ENCODE assay signal across 1 cellular context in genomic region chr11:126303623-126304456, GRCh38.
A peak's percentile ranks its signal among the peaks of the same experiment; 100 is the strongest.
TF ChIP-seq lines count a peak whose summit lies in the region.

A gene with protein sequence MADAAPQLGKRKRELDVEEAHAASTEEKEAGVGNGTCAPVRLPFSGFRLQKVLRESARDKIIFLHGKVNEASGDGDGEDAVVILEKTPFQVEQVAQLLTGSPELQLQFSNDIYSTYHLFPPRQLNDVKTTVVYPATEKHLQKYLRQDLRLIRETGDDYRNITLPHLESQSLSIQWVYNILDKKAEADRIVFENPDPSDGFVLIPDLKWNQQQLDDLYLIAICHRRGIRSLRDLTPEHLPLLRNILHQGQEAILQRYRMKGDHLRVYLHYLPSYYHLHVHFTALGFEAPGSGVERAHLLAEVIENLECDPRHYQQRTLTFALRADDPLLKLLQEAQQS (plus strand): TSS chr11:126304060. CDS start chr11:126304081, 21 bp downstream.

TF ChIP-seq in GM23338, 12 proteins besides CTCF, POLR2A, EP300 and RAD21 (continued from another document):
- TF ChIP-seq ZNF462 (CRISPR knock-in tag; IDR thresholded peaks at IDR 0.05): no peak
- TF ChIP-seq, protein P1, sequence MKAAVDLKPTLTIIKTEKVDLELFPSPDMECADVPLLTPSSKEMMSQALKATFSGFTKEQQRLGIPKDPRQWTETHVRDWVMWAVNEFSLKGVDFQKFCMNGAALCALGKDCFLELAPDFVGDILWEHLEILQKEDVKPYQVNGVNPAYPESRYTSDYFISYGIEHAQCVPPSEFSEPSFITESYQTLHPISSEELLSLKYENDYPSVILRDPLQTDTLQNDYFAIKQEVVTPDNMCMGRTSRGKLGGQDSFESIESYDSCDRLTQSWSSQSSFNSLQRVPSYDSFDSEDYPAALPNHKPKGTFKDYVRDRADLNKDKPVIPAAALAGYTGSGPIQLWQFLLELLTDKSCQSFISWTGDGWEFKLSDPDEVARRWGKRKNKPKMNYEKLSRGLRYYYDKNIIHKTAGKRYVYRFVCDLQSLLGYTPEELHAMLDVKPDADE (IDR thresholded peaks at IDR 0.05): no peak
- TF ChIP-seq EZH2phosphoT487 (IDR thresholded peaks at IDR 0.05; ENCODE audit: unreplicated experiment): no peak
- no peak for TF ChIP-seq EZH2 (IDR thresholded peaks at IDR 0.05; ENCODE audit: low read depth, unreplicated experiment)
- peak; percentile 95 for TF ChIP-seq POLR2AphosphoS5 (IDR thresholded peaks at IDR 0.05; ENCODE audit: low read depth)
- TF ChIP-seq JUNB (IDR thresholded peaks at IDR 0.05; ENCODE audit: unreplicated experiment): no peak
- TF ChIP-seq STAT1 (IDR thresholded peaks at IDR 0.05; ENCODE audit: unreplicated experiment): no peak
- TF ChIP-seq REST (IDR thresholded peaks at IDR 0.05; ENCODE audit: unreplicated experiment): peak; percentile 41
